In genomic region chr6:138588805-138589434, GRCh38 we compare ENCODE assay signal across 8 cellular contexts.
DNase-seq lines count a peak whose midpoint lies in the region; ATAC-seq and TF ChIP-seq lines count a peak whose summit lies in the region.

No MANE protein-coding gene starts in this region.

- no peaks in the 10 kb centered on the region for H3K27me3 ChIP-seq in liver (ENCODE audit: control insufficient read depth in 4 of 4, insufficient read depth in 4 of 4, low read length in 3 of 4)

- POLR2A ChIA-PET in activated CD4-positive, alpha-beta T cell treated with anti-CD3 and anti-CD28 coated beads for 36 hours (lab: Charles Lee), result no interaction called here

- H3K9ac ChIP-seq in liver (ENCODE audit: low read depth in 1 of 2, low read length in 2 of 2), result no peak overlapping the region

- DNase-seq in DMS 273 (lab: John Stamatoyannopoulos, UW; ENCODE audit: unreplicated experiment), result peak; percentile 89
- peak; percentile 73 for DNase-seq in HFFc6
- peak; percentile 68 to 76 for DNase-seq in NCI-H446 (lab: John Stamatoyannopoulos, UW)
- peak; percentile 67 for DNase-seq in activated CD4-positive, alpha-beta T cell treated with anti-CD3 and anti-CD28 coated beads for 36 hours
- DNase-seq in dedifferentiated amniotic fluid mesenchymal stem cell (ENCODE audit: extremely low spot score), result peak; percentile 76
- peak; percentile 29 to 42 (median 35) for DNase-seq in stimulated activated CD4-positive, alpha-beta T cell treated with anti-CD3 and anti-CD28 coated beads, TNF-alpha, amount 100 ng/mL, for 48 hours (ENCODE audit: low read depth in 3 of 3)

- H3K27ac ChIP-seq in liver (ENCODE audit: low read depth in 1 of 2, low read length in 2 of 2), result no peak overlapping the region

- H3K9me3 ChIP-seq in liver (ENCODE audit: control insufficient read depth in 4 of 4, low read length in 3 of 4), result no peaks in the 10 kb centered on the region

- peaks cover 48% of the 10 kb centered on the region for H3K4me1 Mint-ChIP-seq in HFFc6 (ENCODE audit: low read depth)
- H3K4me1 Mint-ChIP-seq in activated CD4-positive, alpha-beta T cell treated with anti-CD3 and anti-CD28 coated beads for 36 hours, result peaks cover 28% of the 10 kb centered on the region

- CTCF ChIA-PET in activated CD4-positive, alpha-beta T cell treated with anti-CD3 and anti-CD28 coated beads for 36 hours (lab: Charles Lee), result interaction anchor here (0.6 to 6.2 kb wide), 14 partner anchors 9 to 227 kb away, joined by 3 to 60 read pairs (median 4); no protein-coding TSS in a partner anchor

- TF ChIP-seq CTCF in HFFc6 (IDR thresholded peaks at IDR 0.05) (peak; percentile 97), liver (IDR thresholded peaks at IDR 0.05; ENCODE audit: low read depth, low read length, missing input control) (peak; percentile 93)

- peak; percentile 92 to 97 for TF ChIP-seq RAD21 in liver (IDR thresholded peaks at IDR 0.05)

- peaks cover 2% of the 10 kb centered on the region for H3K27me3 Mint-ChIP-seq in HFFc6 (ENCODE audit: insufficient read depth)
- H3K27me3 Mint-ChIP-seq in activated CD4-positive, alpha-beta T cell treated with anti-CD3 and anti-CD28 coated beads for 36 hours, result no peaks in the 10 kb centered on the region

- H3K36me3 ChIP-seq in liver (ENCODE audit: control insufficient read depth in 4 of 4, insufficient read depth in 3 of 4, low read depth in 1 of 4, low read length in 3 of 4), result no peaks in the 10 kb centered on the region

- H3K27ac Mint-ChIP-seq in HFFc6, result peak overlapping the region; percentile 9
- no peak overlapping the region for H3K27ac Mint-ChIP-seq in activated CD4-positive, alpha-beta T cell treated with anti-CD3 and anti-CD28 coated beads for 36 hours

- ATAC-seq in activated CD4-positive, alpha-beta T cell treated with anti-CD3 and anti-CD28 coated beads for 36 hours, result peak; percentile 11
- ATAC-seq in GM19395 (IDR thresholded peaks at IDR 0.05; ENCODE audit: unreplicated experiment), result no peak

- H3K4me3 ChIP-seq in liver (ENCODE audit: low read depth in 1 of 3, low read length in 3 of 3), result no peak overlapping the region

- 45% methylated on average over 13 of the region's 13 CpGs for WGBS in liver

- no peaks in the 10 kb centered on the region for H3K9me3 Mint-ChIP-seq in HFFc6
- H3K9me3 Mint-ChIP-seq in activated CD4-positive, alpha-beta T cell treated with anti-CD3 and anti-CD28 coated beads for 36 hours (ENCODE audit: low read depth), result no peaks in the 10 kb centered on the region

- no peak overlapping the region for H3K4me3 Mint-ChIP-seq in HFFc6
- H3K4me3 Mint-ChIP-seq in activated CD4-positive, alpha-beta T cell treated with anti-CD3 and anti-CD28 coated beads for 36 hours, result no peak overlapping the region

- no peaks in the 10 kb centered on the region for H3K36me3 Mint-ChIP-seq in HFFc6 (ENCODE audit: low read depth)
- H3K36me3 Mint-ChIP-seq in activated CD4-positive, alpha-beta T cell treated with anti-CD3 and anti-CD28 coated beads for 36 hours (ENCODE audit: low read depth), result no peaks in the 10 kb centered on the region

- intact Hi-C loops in activated CD4-positive, alpha-beta T cell treated with anti-CD3 and anti-CD28 coated beads for 36 hours (cut with DNase I, micrococcal nuclease), result loop anchor here (1.0 to 2.0 kb wide), 4 partner anchors 177 to 776 kb away; partner anchors contain the start of gene REPS1 (in 1 of the 2)

- peaks cover 0 to 24% (median 15%) of the 10 kb centered on the region in 4 donors for H3K4me1 ChIP-seq in liver (ENCODE audit: control insufficient read depth in 4 of 4, insufficient read depth in 4 of 4, low read length in 3 of 4)

TF ChIP-seq in liver, 16 proteins besides CTCF, POLR2A, EP300 and RAD21:
- TF ChIP-seq YY1 (IDR thresholded peaks at IDR 0.05) (no peak), ZBTB33 (IDR thresholded peaks at IDR 0.05) (no peak), FOXA1 (IDR thresholded peaks at IDR 0.05) (no peak), NR2F2 (IDR thresholded peaks at IDR 0.05) (no peak), HNF4A (conservative IDR thresholded peaks at IDR 0.05) (no peak), TAF1 (conservative IDR thresholded peaks at IDR 0.05) (no peak), HNF4G (IDR thresholded peaks at IDR 0.05) (no peak), EGR1 (IDR thresholded peaks at IDR 0.05; ENCODE audit: low read depth in 2 of 2) (no peak), SP1 (IDR thresholded peaks at IDR 0.05) (no peak)
TF ChIP-seq in liver: peak in this region for 0.

Comparison
In these comparisons a context has a peak if more than half of its experiments do, and no peak if none do; other contexts are left out.
1. DNase-seq: peak in every context shown above with its lines; median percentile 89 in DMS 273; 76 in dedifferentiated amniotic fluid mesenchymal stem cell; 73 in HFFc6; 72 in NCI-H446; 67 in activated CD4-positive, alpha-beta T cell treated with anti-CD3 and anti-CD28 coated beads for 36 hours; 35 in stimulated activated CD4-positive, alpha-beta T cell treated with anti-CD3 and anti-CD28 coated beads, TNF-alpha, amount 100 ng/mL, for 48 hours.